In genomic region chr13:94548382-94549240, GRCh38 we compare ENCODE assay signal across 8 cellular contexts. TPM values are rescaled to one million over a fixed set of nuclear protein-coding genes. Genes with fewer than 3 reads are reported as not detected.
DNase-seq lines count a peak whose midpoint lies in the region; ATAC-seq and TF ChIP-seq lines count a peak whose summit lies in the region.

No MANE protein-coding gene starts in this region.

- H3K4me2 ChIP-seq in DOHH2 (ENCODE audit: low read length), result peak overlapping the region; percentile 71

- H3K9me3 ChIP-seq in DOHH2 (ENCODE audit: control insufficient read depth, insufficient read depth, low read length) (no peaks in the 10 kb centered on the region), body of pancreas (no peaks in the 10 kb centered on the region), iPS-20b (ENCODE audit: insufficient read depth, low read depth, low read length) (no peaks in the 10 kb centered on the region)

- peak overlapping the region; percentile 84 for H3K4me3 ChIP-seq in DOHH2 (ENCODE audit: low read length)
- H3K4me3 ChIP-seq in body of pancreas, result peak overlapping the region; percentile 26 to 77
- H3K4me3 ChIP-seq in iPS-20b (ENCODE audit: low read length), result peak overlapping the region; percentile 79
- H3K4me3 ChIP-seq in skin epidermis, result peak overlapping the region; percentile 46 to 71 (median 62)

- peak; percentile 41 for DNase-seq in RWPE1 (ENCODE audit: low spot score)
- peak; percentile 53 to 69 (median 57) for DNase-seq in body of pancreas
- no peak for DNase-seq in AG20443 (ENCODE audit: low spot score)

- H3K9ac ChIP-seq in iPS-20b (ENCODE audit: low read depth, low read length), result peak overlapping the region; percentile 77

- peaks cover 20% of the 10 kb centered on the region for H3K4me1 ChIP-seq in DOHH2 (ENCODE audit: control insufficient read depth, low read length)
- H3K4me1 ChIP-seq in body of pancreas, result peaks cover 15% of the 10 kb centered on the region
- H3K4me1 ChIP-seq in iPS-20b (ENCODE audit: insufficient read depth, low read length), result peaks cover 21% of the 10 kb centered on the region; the same call in 1 of the 2 replicates

- 8 to 18% methylated on average over 14 to 25 of the region's 25 CpGs for WGBS in body of pancreas, 2 donors

- H3K27me3 ChIP-seq in DOHH2 (ENCODE audit: control insufficient read depth, low read length) (no peaks in the 10 kb centered on the region), body of pancreas (no peaks in the 10 kb centered on the region), iPS-20b (ENCODE audit: insufficient read depth, low read length) (no peaks in the 10 kb centered on the region; the same call in 1 of the 2 replicates)

- TF ChIP-seq CTCF in DOHH2 (IDR thresholded peaks at IDR 0.05; ENCODE audit: low read depth, low read length, poor library complexity, severe bottlenecking) (peak; percentile 54), RWPE1 (conservative IDR thresholded peaks at IDR 0.05; ENCODE audit: low read depth) (peak; percentile 24; the same call in 1 of the 2 replicates), body of pancreas (IDR thresholded peaks at IDR 0.05) (peak in 1 of 7 experiments; percentile 2)

- no peaks in the 10 kb centered on the region for H3K79me2 ChIP-seq in DOHH2 (ENCODE audit: control insufficient read depth, low read length)

- no peaks in the 10 kb centered on the region for H3K9me2 ChIP-seq in DOHH2 (replicated peaks; ENCODE audit: control insufficient read depth, low read length)

- CTCF ChIA-PET in RWPE1 (lab: Yijun Ruan, JAX), result interaction anchor here (0.5 to 1.0 kb wide), 3 partner anchors 85 to 668 kb away, joined by 3 to 4 read pairs (median 3); no protein-coding TSS in a partner anchor

- POLR2A ChIA-PET in RWPE1 (lab: Yijun Ruan, JAX; ENCODE audit: low non-redundant PET), result no interaction called here

- no peaks in the 10 kb centered on the region; the same call in 1 of the 2 replicates for H3F3A ChIP-seq in DOHH2 (ENCODE audit: control insufficient read depth, insufficient read depth)

- H3K27ac ChIP-seq in DOHH2 (ENCODE audit: low read depth, low read length), result peak overlapping the region; percentile 81
- peak overlapping the region; percentile 98 for H3K27ac ChIP-seq in RWPE1
- peak overlapping the region; percentile 80 to 92 (median 87) for H3K27ac ChIP-seq in body of pancreas
- H3K27ac ChIP-seq in iPS-20b (ENCODE audit: low read length), result peak overlapping the region; percentile 90
- peak overlapping the region; percentile 15 to 95 (median 87) for H3K27ac ChIP-seq in skin epidermis

- H3K36me3 ChIP-seq in DOHH2 (ENCODE audit: control insufficient read depth, low read length) (no peaks in the 10 kb centered on the region), body of pancreas (replicated peaks in 1 of 2; ENCODE audit: insufficient read depth in 1 of 2, low read depth in 2 of 2) (no peaks in the 10 kb centered on the region), iPS-20b (ENCODE audit: insufficient read depth, low read depth, low read length) (no peaks in the 10 kb centered on the region)

- intact Hi-C loops in body of pancreas (cut with DNase I), result loop anchor here (10.0 kb wide), 1 partner anchor 46 kb away; the partner anchor contains the start of gene TGDS

- peak; percentile 53 for ATAC-seq in GM19467 (IDR thresholded peaks at IDR 0.05; ENCODE audit: unreplicated experiment)
- ATAC-seq in HG03521 (IDR thresholded peaks at IDR 0.05; ENCODE audit: unreplicated experiment), result peak; percentile 47
- ATAC-seq in body of pancreas, result peak; percentile 51

- H4K20me1 ChIP-seq in DOHH2 (ENCODE audit: control insufficient read depth, insufficient read depth, low read depth, low read length), result no peaks in the 10 kb centered on the region

- TF ChIP-seq POLR2A in body of pancreas (IDR thresholded peaks at IDR 0.05), result no peak

RNA-seq across cellular contexts. Expression of gene TGDS, which starts 47.3 kb away (rescaled TPM):
- total RNA-seq in body of pancreas, result 1 to 10 TPM; 6.0 to 8.2 TPM

RNA-seq across cellular contexts. Expression of gene GPR180, which starts 53.0 kb away (rescaled TPM):
- total RNA-seq in body of pancreas, result 1 to 10 TPM; 4.6 to 6.0 TPM
